34 cellular contexts compared by ENCODE assay signal in genomic region chr3:100489118-100489517, GRCh38.
"Had no signal": no experiment of that assay in that cellular context is flagged by ENCODE, and none has a peak within 500 bp of the region (broad histone marks: within the 10 kb centered on the region; RNA-seq: fewer than 3 reads in every experiment).

No MANE protein-coding gene starts in this region.

- H3K4me3 ChIP-seq: MG63 had no signal

- DNase-seq: Kasumi-1, MG63, MM.1S, MV-4-11, NCI-H1048, NCI-H1092, NCI-H1092 treated with DMSO at 0.1 percent for 48 hours, NCI-H1105, NCI-H1105 treated with DMSO at 0.1 percent for 48 hours, NCI-H1417, NCI-H1417 treated with DMSO at 0.1 percent for 48 hours, NCI-H1436, NCI-H1436 treated with DMSO at 0.1 percent for 48 hours, NCI-H146, NCI-H1694, NCI-H1694 treated with DMSO at 0.1 percent for 48 hours, NCI-H187, NCI-H187 treated with DMSO at 0.1 percent for 48 hours, NCI-H1930, NCI-H2029, NCI-H2029 treated with DMSO at 0.1 percent for 48 hours, NCI-H2081, NCI-H2081 treated with DMSO at 0.1 percent for 48 hours, NCI-H2107, NCI-H2171, NCI-H2171 treated with DMSO at 0.1 percent for 48 hours, NCI-H2227 treated with DMSO at 0.1 percent for 48 hours, NCI-H226, NCI-H345, NCI-H446, NCI-H446 treated with DMSO at 0.1 percent for 48 hours, NCI-H510A, NCI-H510A treated with DMSO at 0.1 percent for 48 hours, NCI-H524 had no signal

- H3K27me3 ChIP-seq: MG63 had no signal

- H3K36me3 ChIP-seq: MG63 had no signal

- H3K9me3 ChIP-seq: MG63 had no signal
